In the genomic region with DNA sequence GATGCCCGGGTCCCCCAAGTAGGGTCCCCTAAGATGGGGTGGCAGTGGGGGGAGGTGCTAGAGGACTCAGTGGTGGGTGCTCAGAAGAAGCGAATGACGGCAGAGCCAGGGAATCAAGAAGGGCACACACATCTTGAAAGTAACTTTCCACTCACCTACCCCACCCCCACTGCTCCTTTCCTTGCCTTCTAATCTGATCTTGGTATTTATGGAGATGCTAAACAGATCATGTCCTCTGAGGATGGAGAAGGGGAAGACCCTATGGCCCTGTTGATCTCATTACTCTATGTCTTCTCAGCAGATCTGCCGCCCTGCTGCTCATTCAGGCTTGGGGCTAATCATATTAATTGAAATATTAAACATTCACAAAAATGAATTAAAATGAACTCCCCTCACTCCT, we compare ENCODE assay signal across 20 cellular contexts. TPM values are rescaled to one million over a fixed set of nuclear protein-coding genes. Genes with fewer than 3 reads are reported as not detected.
"Had no signal": no experiment of that assay in that cellular context is flagged by ENCODE, and none has a peak within 500 bp of the region (broad histone marks: within the 10 kb centered on the region; RNA-seq: fewer than 3 reads in every experiment).

No MANE protein-coding gene starts in this region.

- H3K4me3 ChIP-seq: ascending aorta, SK-N-MC had no signal

- DNase-seq: activated CD4-positive, alpha-beta T cell treated with anti-CD3 and anti-CD28 coated beads for 4 hours; activated CD8-positive, alpha-beta memory T cell treated with anti-CD3 and anti-CD28 coated beads, Interleukin-2, amount 50 U/mL, for 4 hours; activated CD8-positive, alpha-beta T cell treated with anti-CD3 and anti-CD28 coated beads for 36 hours; activated naive CD4-positive, alpha-beta T cell; activated T-cell treated with anti-CD3 and anti-CD28 coated beads, Interleukin-2, amount 50 U/mL, for 72 hours; brain microvascular endothelial cell; MM.1S; NCI-H1105; NCI-H2029 treated with DMSO at 0.1 percent for 48 hours; NCI-H446; NCI-H524; SIG-M5; T-cell had no signal

- H3K36me3 Mint-ChIP-seq: activated naive CD4-positive, alpha-beta T cell treated with anti-CD3 and anti-CD28 coated beads, Interleukin-2, amount 50 U/mL, for 24 hours; T-cell had no signal

- H3K27ac Mint-ChIP-seq: activated CD8-positive, alpha-beta T cell treated with anti-CD3 and anti-CD28 coated beads for 36 hours; activated naive CD4-positive, alpha-beta T cell treated with anti-CD3 and anti-CD28 coated beads, Interleukin-2, amount 50 U/mL, for 24 hours; activated T-cell treated with anti-CD3 and anti-CD28 coated beads, Interleukin-2, amount 50 U/mL, for 72 hours; T-cell had no signal

- H3K36me3 ChIP-seq: ascending aorta, brain microvascular endothelial cell had no signal

- H3K4me3 Mint-ChIP-seq: activated CD8-positive, alpha-beta T cell treated with anti-CD3 and anti-CD28 coated beads for 36 hours; activated naive CD4-positive, alpha-beta T cell treated with anti-CD3 and anti-CD28 coated beads, Interleukin-2, amount 50 U/mL, for 24 hours; activated T-cell treated with anti-CD3 and anti-CD28 coated beads, Interleukin-2, amount 50 U/mL, for 72 hours; T-cell had no signal

- H3K9me3 Mint-ChIP-seq: activated CD8-positive, alpha-beta T cell treated with anti-CD3 and anti-CD28 coated beads for 36 hours; activated naive CD4-positive, alpha-beta T cell treated with anti-CD3 and anti-CD28 coated beads, Interleukin-2, amount 50 U/mL, for 24 hours; activated T-cell treated with anti-CD3 and anti-CD28 coated beads, Interleukin-2, amount 50 U/mL, for 72 hours; T-cell had no signal

- H3K27ac ChIP-seq: ascending aorta, brain microvascular endothelial cell, SK-N-MC, VCaP had no signal

- H3K9me3 ChIP-seq: ascending aorta had no signal

RNA-seq across cellular contexts. Expression of a gene that starts 2.1 kb away (rescaled TPM):
- total RNA-seq: activated CD8-positive, alpha-beta T cell treated with anti-CD3 and anti-CD28 coated beads for 36 hours; activated T-cell treated with anti-CD3 and anti-CD28 coated beads, Interleukin-2, amount 50 U/mL, for 72 hours; ascending aorta; OCI-LY7; RPMI7951; T-cell; T-helper 2 cell treated with Interferon-gamma antibody and Interleukin-4, amounts not matched to agents 100 ng/mL and 5 ng/mL, for 36 hours had no signal

RNA-seq across cellular contexts. Expression of a gene that starts 2.7 kb away (rescaled TPM):
- total RNA-seq: activated CD8-positive, alpha-beta T cell treated with anti-CD3 and anti-CD28 coated beads for 36 hours; activated T-cell treated with anti-CD3 and anti-CD28 coated beads, Interleukin-2, amount 50 U/mL, for 72 hours; ascending aorta; OCI-LY7; RPMI7951; T-cell; T-helper 2 cell treated with Interferon-gamma antibody and Interleukin-4, amounts not matched to agents 100 ng/mL and 5 ng/mL, for 36 hours had no signal
